In genomic region chr5:96808868-96809558, GRCh38 we compare ENCODE assay signal across 9 cellular contexts. TPM values are rescaled to one million over a fixed set of nuclear protein-coding genes. Genes with fewer than 3 reads are reported as not detected.
DNase-seq lines count a peak whose midpoint lies in the region; ATAC-seq, FAIRE-seq and TF ChIP-seq lines count a peak whose summit lies in the region.
"Had no signal": no experiment of that assay in that cellular context is flagged by ENCODE, and none has a peak within 500 bp of the region (broad histone marks: within the 10 kb centered on the region; RNA-seq: fewer than 3 reads in every experiment).

No MANE protein-coding gene starts in this region.

- H3K4me1 ChIP-seq in keratinocyte (ENCODE audit: control insufficient read depth, extremely low read depth, insufficient read depth, low read length), result peaks cover 22% of the 10 kb centered on the region

- no peaks in the 10 kb centered on the region for H4K20me1 ChIP-seq in keratinocyte (ENCODE audit: control insufficient read depth, extremely low read depth, insufficient read depth, low read length)

- peaks cover 51% of the 10 kb centered on the region for H3K4me1 Mint-ChIP-seq in activated CD4-positive, alpha-beta T cell treated with anti-CD3 and anti-CD28 coated beads, Interleukin-2, amount 10 ng/mL, durations not matched to agents 24 days and 14 days
- H3K4me1 Mint-ChIP-seq in activated CD8-positive, alpha-beta T cell treated with anti-CD3 and anti-CD28 coated beads, Interleukin-2, amount 10 ng/mL, durations not matched to agents 7 days and 5 days (ENCODE audit: low read depth), result peaks cover 64% of the 10 kb centered on the region

- POLR2A ChIA-PET in activated CD8-positive, alpha-beta T cell treated with anti-CD3 and anti-CD28 coated beads, Interleukin-2, amount 10 ng/mL, durations not matched to agents 7 days and 5 days (lab: Charles Lee), result interaction anchor here (0.6 to 3.8 kb wide), 20 partner anchors 10 to 186 kb away, joined by 3 to 68 read pairs (median 4); partner anchors contain the start of genes CAST, ERAP2 and LNPEP

- no peak for FAIRE-seq in keratinocyte (lab: Jason Lieb, UNC)

- ATAC-seq in activated CD8-positive, alpha-beta T cell treated with anti-CD3 and anti-CD28 coated beads, Interleukin-2, amount 10 ng/mL, durations not matched to agents 7 days and 5 days, result no peak
- ATAC-seq in HG03469 (IDR thresholded peaks at IDR 0.05; ENCODE audit: unreplicated experiment), result no peak

- H2AFZ ChIP-seq in keratinocyte (ENCODE audit: control insufficient read depth, low read length), result peak overlapping the region; percentile 97

- peaks cover 19% of the 10 kb centered on the region for H3K36me3 Mint-ChIP-seq in activated CD4-positive, alpha-beta T cell treated with anti-CD3 and anti-CD28 coated beads, Interleukin-2, amount 10 ng/mL, durations not matched to agents 24 days and 14 days (ENCODE audit: low read depth)
- H3K36me3 Mint-ChIP-seq in activated CD8-positive, alpha-beta T cell treated with anti-CD3 and anti-CD28 coated beads, Interleukin-2, amount 10 ng/mL, durations not matched to agents 7 days and 5 days (ENCODE audit: low read depth), result peaks cover 22% of the 10 kb centered on the region

- dilution Hi-C loops in keratinocyte (cut with MboI; ENCODE audit: extremely low pct_ligation_motif_present, low sequenced_read_pairs), result no loop called here

- TF ChIP-seq CTCF in keratinocyte (optimal IDR thresholded peaks at IDR 0.05 in 1 of 3, IDR thresholded peaks at IDR 0.05 in 1 of 3, conservative IDR thresholded peaks at IDR 0.05 in 1 of 3; ENCODE audit: extremely low read depth in 1 of 3, insufficient read depth in 2 of 3, low read length in 3 of 3), result no peak

- no peaks in the 10 kb centered on the region for H3K9me3 ChIP-seq in keratinocyte (ENCODE audit: control insufficient read depth, low read depth, low read length)
- H3K9me3 ChIP-seq: pancreas had no signal

- H3K4me3 ChIP-seq in keratinocyte (ENCODE audit: control insufficient read depth in 2 of 3, extremely low read depth in 1 of 3, insufficient read depth in 2 of 3, low read depth in 1 of 3, low read length in 3 of 3) (no peak overlapping the region), H7 (ENCODE audit: insufficient read depth, low read depth, low read length) (no peak overlapping the region)

- no peak for DNase-seq in activated CD4-positive, alpha-beta T cell treated with anti-CD3 and anti-CD28 coated beads, Interleukin-2, amount 10 ng/mL, durations not matched to agents 24 days and 14 days
- DNase-seq in activated CD4-positive, alpha-beta T cell treated with anti-CD3 and anti-CD28 coated beads for 48 hours, result no peak
- no peak for DNase-seq in activated CD8-positive, alpha-beta T cell treated with anti-CD3 and anti-CD28 coated beads, Interleukin-2, amount 10 ng/mL, durations not matched to agents 7 days and 5 days
- DNase-seq in keratinocyte (ENCODE audit: low read depth, low spot score), result no peak
- no peak for DNase-seq in NCI-H345 treated with DMSO at 0.1 percent for 48 hours (lab: John Stamatoyannopoulos, UW; ENCODE audit: unreplicated experiment)
- no peak for DNase-seq in H7

- CTCF ChIA-PET in activated CD8-positive, alpha-beta T cell treated with anti-CD3 and anti-CD28 coated beads, Interleukin-2, amount 10 ng/mL, durations not matched to agents 7 days and 5 days (lab: Charles Lee), result interaction anchor here (0.9 to 4.5 kb wide), 10 partner anchors 8 to 353 kb away, joined by 3 to 33 read pairs (median 6); partner anchors contain the start of genes ERAP2 and LIX1

- H3K27ac ChIP-seq in keratinocyte (ENCODE audit: control insufficient read depth, insufficient read depth, low read length) (peak overlapping the region; percentile 92), temporal lobe (ENCODE audit: low read depth, low read length) (peak overlapping the region; percentile 97)

- no peaks in the 10 kb centered on the region for H3K9me3 Mint-ChIP-seq in activated CD4-positive, alpha-beta T cell treated with anti-CD3 and anti-CD28 coated beads, Interleukin-2, amount 10 ng/mL, durations not matched to agents 24 days and 14 days
- H3K9me3 Mint-ChIP-seq in activated CD8-positive, alpha-beta T cell treated with anti-CD3 and anti-CD28 coated beads, Interleukin-2, amount 10 ng/mL, durations not matched to agents 7 days and 5 days (ENCODE audit: insufficient read depth), result no peaks in the 10 kb centered on the region

- no peaks in the 10 kb centered on the region for H3K27me3 Mint-ChIP-seq in activated CD4-positive, alpha-beta T cell treated with anti-CD3 and anti-CD28 coated beads, Interleukin-2, amount 10 ng/mL, durations not matched to agents 24 days and 14 days
- no peaks in the 10 kb centered on the region for H3K27me3 Mint-ChIP-seq in activated CD8-positive, alpha-beta T cell treated with anti-CD3 and anti-CD28 coated beads, Interleukin-2, amount 10 ng/mL, durations not matched to agents 7 days and 5 days (ENCODE audit: low read depth)

- no peaks in the 10 kb centered on the region for H3K9me1 ChIP-seq in keratinocyte (ENCODE audit: control insufficient read depth, extremely low read depth, insufficient read depth, low read length)

- peak overlapping the region; percentile 99 for H3K27ac Mint-ChIP-seq in activated CD4-positive, alpha-beta T cell treated with anti-CD3 and anti-CD28 coated beads, Interleukin-2, amount 10 ng/mL, durations not matched to agents 24 days and 14 days
- H3K27ac Mint-ChIP-seq in activated CD8-positive, alpha-beta T cell treated with anti-CD3 and anti-CD28 coated beads, Interleukin-2, amount 10 ng/mL, durations not matched to agents 7 days and 5 days, result peak overlapping the region; percentile 99

- H3K27me3 ChIP-seq in keratinocyte (ENCODE audit: control insufficient read depth, extremely low read depth, insufficient read depth, low read length) (no peaks in the 10 kb centered on the region), H7 (ENCODE audit: control insufficient read depth, insufficient read depth, low read length) (no peaks in the 10 kb centered on the region)
- H3K27me3 ChIP-seq: pancreas had no signal

- intact Hi-C loops in activated CD4-positive, alpha-beta T cell treated with anti-CD3 and anti-CD28 coated beads, Interleukin-2, amount 10 ng/mL, durations not matched to agents 24 days and 14 days (cut with micrococcal nuclease), result loop anchor here (1.0 to 5.0 kb wide), 7 partner anchors 7 to 147 kb away; partner anchors contain the start of genes CAST and ERAP2

- H3K4me2 ChIP-seq in keratinocyte (ENCODE audit: control insufficient read depth, extremely low read depth, insufficient read depth, low read depth, low read length), result peak overlapping the region; percentile 94

- peak overlapping the region; percentile 96 for H3K9ac ChIP-seq in keratinocyte (ENCODE audit: control insufficient read depth, extremely low read depth, insufficient read depth, low read length)

- peak overlapping the region; percentile 90 for H3K4me3 Mint-ChIP-seq in activated CD4-positive, alpha-beta T cell treated with anti-CD3 and anti-CD28 coated beads, Interleukin-2, amount 10 ng/mL, durations not matched to agents 24 days and 14 days
- peak overlapping the region; percentile 90 for H3K4me3 Mint-ChIP-seq in activated CD8-positive, alpha-beta T cell treated with anti-CD3 and anti-CD28 coated beads, Interleukin-2, amount 10 ng/mL, durations not matched to agents 7 days and 5 days

- peaks cover 10% of the 10 kb centered on the region for H3K79me2 ChIP-seq in keratinocyte (ENCODE audit: control insufficient read depth, insufficient read depth, low read length)

- H3K36me3 ChIP-seq in keratinocyte (ENCODE audit: control insufficient read depth in 2 of 2, extremely low read depth in 1 of 2, insufficient read depth in 2 of 2, low read length in 2 of 2) (no peaks in the 10 kb centered on the region), H7 (replicated peaks; ENCODE audit: control insufficient read depth, insufficient read depth, low read length) (no peaks in the 10 kb centered on the region)
- H3K36me3 ChIP-seq: pancreas had no signal

RNA-seq across cellular contexts. Expression of gene ERAP1, which starts 1.3 kb away (rescaled TPM):
- total RNA-seq in activated CD4-positive, alpha-beta T cell treated with anti-CD3 and anti-CD28 coated beads, Interleukin-2, amount 10 ng/mL, durations not matched to agents 24 days and 14 days, result 91.6 and 99.1 TPM in 2 replicates
- total RNA-seq in activated CD8-positive, alpha-beta T cell treated with anti-CD3 and anti-CD28 coated beads, Interleukin-2, amount 10 ng/mL, durations not matched to agents 7 days and 5 days, result 100 to 1,000 TPM in 1 of 2 experiments, 10 to 100 TPM in 1; 98.4 to 105 TPM
- 29.7 to 56.2 TPM (median 34.9 TPM) in 3 replicates for polyA plus RNA-seq in keratinocyte
- polyA plus RNA-seq in keratinocyte (2011; ENCODE audit: low read depth), result 6.2 TPM
- 15.2 and 20.2 TPM in 2 replicates for polyA plus RNA-seq in keratinocyte (2011; cell fraction: cytosol; rRNA removed)
- polyA plus RNA-seq in keratinocyte (2011; cell fraction: nucleus; rRNA removed), result 46.4 and 48.0 TPM in 2 replicates
- 5.8 and 32.4 TPM in 2 replicates for polyA plus RNA-seq in keratinocyte (2012; ENCODE audit: low replicate concordance)
- polyA minus RNA-seq in keratinocyte, result 42.8 to 97.6 TPM (median 66.8 TPM) in 3 replicates
- polyA minus RNA-seq in keratinocyte (2011; cell fraction: cytosol; rRNA and poly(A)+ RNA removed), result 15.5 TPM
- polyA minus RNA-seq in keratinocyte (2011; cell fraction: nucleus; rRNA and poly(A)+ RNA removed), result 24.8 and 55.7 TPM in 2 replicates
- 17.9 TPM for total RNA-seq in temporal lobe
- 8.9 and 10.5 TPM in 2 replicates for total RNA-seq in H7 (2014; rRNA removed; shearing (Covaris generic))
